8 cellular contexts compared by ENCODE assay signal in genomic region chr1:100039571-100039970, GRCh38.
DNase-seq lines count a peak whose midpoint lies in the region; ATAC-seq and TF ChIP-seq lines count a peak whose summit lies in the region.

No MANE protein-coding gene starts in this region.

- H3K36me3 ChIP-seq in left ventricle myocardium inferior (no peaks in the 10 kb centered on the region), ascending aorta (no peaks in the 10 kb centered on the region), liver (ENCODE audit: control insufficient read depth in 4 of 4, insufficient read depth in 3 of 4, low read depth in 1 of 4, low read length in 3 of 4) (no peaks in the 10 kb centered on the region), upper lobe of right lung (no peaks in the 10 kb centered on the region)

- TF ChIP-seq RAD21 in liver (IDR thresholded peaks at IDR 0.05) = no peak

- 8% methylated on average over 2 of the region's 2 CpGs for WGBS in liver

- peaks cover 60% of the 10 kb centered on the region for H3K4me1 ChIP-seq in left ventricle myocardium inferior
- H3K4me1 ChIP-seq in ascending aorta = peaks cover 4 to 9% of the 10 kb centered on the region in 2 donors
- H3K4me1 ChIP-seq in liver (ENCODE audit: control insufficient read depth in 4 of 4, insufficient read depth in 4 of 4, low read length in 3 of 4) = peaks cover 2 to 21% (median 6%) of the 10 kb centered on the region in 4 donors
- H3K4me1 ChIP-seq in upper lobe of right lung = peaks cover 15% of the 10 kb centered on the region

- no peaks in the 10 kb centered on the region for H3K27me3 ChIP-seq in left ventricle myocardium inferior (ENCODE audit: low read depth)
- no peaks in the 10 kb centered on the region for H3K27me3 ChIP-seq in ascending aorta
- no peaks in the 10 kb centered on the region for H3K27me3 ChIP-seq in liver (ENCODE audit: control insufficient read depth in 4 of 4, insufficient read depth in 4 of 4, low read length in 3 of 4)
- H3K27me3 ChIP-seq in upper lobe of right lung = no peaks in the 10 kb centered on the region

- H3K4me3 ChIP-seq in left ventricle myocardium inferior (peak overlapping the region; percentile 97), ascending aorta (peak overlapping the region; percentile 93 to 94), liver (ENCODE audit: low read depth in 1 of 3, low read length in 3 of 3) (no peak overlapping the region), upper lobe of right lung (peak overlapping the region; percentile 89)

- H3K27ac ChIP-seq in left ventricle myocardium inferior (replicated peaks) (peak overlapping the region; percentile 97), ascending aorta (peak overlapping the region in 1 of 2 donors; percentile 98), liver (ENCODE audit: low read depth in 1 of 2, low read length in 2 of 2) (peak overlapping the region; percentile 89 to 95), upper lobe of right lung (peak overlapping the region; percentile 98)

- H3K9me3 ChIP-seq in left ventricle myocardium inferior (replicated peaks) = peaks cover 2% of the 10 kb centered on the region
- H3K9me3 ChIP-seq in ascending aorta = no peaks in the 10 kb centered on the region
- no peaks in the 10 kb centered on the region for H3K9me3 ChIP-seq in liver (ENCODE audit: control insufficient read depth in 4 of 4, low read length in 3 of 4)
- H3K9me3 ChIP-seq in upper lobe of right lung = no peaks in the 10 kb centered on the region

- DNase-seq in left ventricle myocardium inferior (no peak), Right ventricle myocardium superior (no peak), ascending aorta (ENCODE audit: low spot score in 2 of 2) (no peak), upper lobe of right lung (no peak), DMS79 treated with DMSO at 0.1 percent for 48 hours (lab: John Stamatoyannopoulos, UW) (no peak), NCI-H1105 treated with DMSO at 0.1 percent for 48 hours (lab: John Stamatoyannopoulos, UW) (no peak), inferior parietal cortex (ENCODE audit: extremely low spot score) (no peak)

- H3K9ac ChIP-seq in liver (ENCODE audit: low read depth in 1 of 2, low read length in 2 of 2) = peak overlapping the region; percentile 75 to 96

- intact Hi-C loops in left ventricle myocardium inferior (cut with micrococcal nuclease) (no loop called here), Right ventricle myocardium superior (cut with DNase I) (no loop called here), ascending aorta (cut with DNase I) (loop anchor here (2.0 to 5.0 kb wide), 6 partner anchors 93 to 855 kb away; partner anchors contain the start of genes AGL, CDC14A, EXTL2 and SASS6), upper lobe of right lung (cut with DNase I) (no loop called here)

- TF ChIP-seq CTCF in left ventricle myocardium inferior (IDR thresholded peaks at IDR 0.05; ENCODE audit: borderline replicate concordance) (no peak), ascending aorta (IDR thresholded peaks at IDR 0.05) (no peak), liver (IDR thresholded peaks at IDR 0.05; ENCODE audit: low read depth, low read length, missing input control) (no peak), upper lobe of right lung (IDR thresholded peaks at IDR 0.05) (no peak)

- ATAC-seq in Right ventricle myocardium superior (ENCODE audit: poor library complexity) = no peak
- no peak for ATAC-seq in upper lobe of right lung

TF ChIP-seq in liver, 16 proteins besides CTCF, POLR2A, EP300 and RAD21:
- TF ChIP-seq ATF3 (IDR thresholded peaks at IDR 0.05) = no peak
- no peak for TF ChIP-seq SP1 (IDR thresholded peaks at IDR 0.05)
- TF ChIP-seq HNF4A (conservative IDR thresholded peaks at IDR 0.05) = no peak
- TF ChIP-seq JUND (IDR thresholded peaks at IDR 0.05) = no peak
- TF ChIP-seq TAF1 (conservative IDR thresholded peaks at IDR 0.05) = no peak
- no peak for TF ChIP-seq YY1 (IDR thresholded peaks at IDR 0.05)
- TF ChIP-seq NR2F2 (IDR thresholded peaks at IDR 0.05) = no peak
- TF ChIP-seq, protein P1, sequence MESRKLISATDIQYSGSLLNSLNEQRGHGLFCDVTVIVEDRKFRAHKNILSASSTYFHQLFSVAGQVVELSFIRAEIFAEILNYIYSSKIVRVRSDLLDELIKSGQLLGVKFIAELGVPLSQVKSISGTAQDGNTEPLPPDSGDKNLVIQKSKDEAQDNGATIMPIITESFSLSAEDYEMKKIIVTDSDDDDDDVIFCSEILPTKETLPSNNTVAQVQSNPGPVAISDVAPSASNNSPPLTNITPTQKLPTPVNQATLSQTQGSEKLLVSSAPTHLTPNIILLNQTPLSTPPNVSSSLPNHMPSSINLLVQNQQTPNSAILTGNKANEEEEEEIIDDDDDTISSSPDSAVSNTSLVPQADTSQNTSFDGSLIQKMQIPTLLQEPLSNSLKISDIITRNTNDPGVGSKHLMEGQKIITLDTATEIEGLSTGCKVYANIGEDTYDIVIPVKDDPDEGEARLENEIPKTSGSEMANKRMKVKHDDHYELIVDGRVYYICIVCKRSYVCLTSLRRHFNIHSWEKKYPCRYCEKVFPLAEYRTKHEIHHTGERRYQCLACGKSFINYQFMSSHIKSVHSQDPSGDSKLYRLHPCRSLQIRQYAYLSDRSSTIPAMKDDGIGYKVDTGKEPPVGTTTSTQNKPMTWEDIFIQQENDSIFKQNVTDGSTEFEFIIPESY (IDR thresholded peaks at IDR 0.05) = no peak
- no peak for TF ChIP-seq EGR1 (IDR thresholded peaks at IDR 0.05; ENCODE audit: low read depth in 2 of 2)
- no peak for TF ChIP-seq FOXA1 (IDR thresholded peaks at IDR 0.05)
- TF ChIP-seq, protein P2, sequence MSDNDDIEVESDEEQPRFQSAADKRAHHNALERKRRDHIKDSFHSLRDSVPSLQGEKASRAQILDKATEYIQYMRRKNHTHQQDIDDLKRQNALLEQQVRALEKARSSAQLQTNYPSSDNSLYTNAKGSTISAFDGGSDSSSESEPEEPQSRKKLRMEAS (IDR thresholded peaks at IDR 0.05) = no peak
- TF ChIP-seq GABPA (IDR thresholded peaks at IDR 0.05 in 1 of 2, conservative IDR thresholded peaks at IDR 0.05 in 1 of 2) = no peak

Comparison
In these comparisons a context has a peak if more than half of its experiments do, and no peak if none do; other contexts are left out.
1. H3K4me3 ChIP-seq: peak in left ventricle myocardium inferior (single experiment), ascending aorta (2 of 2) and upper lobe of right lung (single experiment); none in liver (0 of 3).